13 cellular contexts compared by ENCODE assay signal in the genomic region with DNA sequence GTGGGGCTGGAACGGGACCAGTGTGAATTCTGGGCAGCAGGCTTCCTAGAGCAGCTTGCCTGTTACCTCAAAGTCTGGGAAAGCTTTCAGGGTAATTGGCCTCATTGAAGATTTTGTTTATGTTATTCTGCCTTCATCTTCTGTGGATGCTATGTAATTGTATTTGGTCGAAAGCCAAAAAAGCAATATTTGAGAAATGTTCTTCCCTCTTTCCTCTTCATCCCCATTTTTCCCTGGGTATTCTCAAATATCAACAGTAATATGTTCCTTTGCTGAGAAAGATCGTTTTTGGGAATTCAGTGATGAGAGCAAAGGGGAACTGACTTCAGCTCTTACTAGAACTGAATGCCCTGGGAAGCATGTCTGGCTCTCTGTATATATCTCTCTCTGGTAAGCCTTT. TPM values are rescaled to one million over a fixed set of nuclear protein-coding genes. Genes with fewer than 3 reads are reported as not detected.
DNase-seq lines count a peak whose midpoint lies in the region; ATAC-seq and TF ChIP-seq lines count a peak whose summit lies in the region.
"Had no signal": no experiment of that assay in that cellular context is flagged by ENCODE, and none has a peak within 500 bp of the region (broad histone marks: within the 10 kb centered on the region; RNA-seq: fewer than 3 reads in every experiment).

No MANE protein-coding gene starts in this region.

- no peak for TF ChIP-seq CTCF in H9 (conservative IDR thresholded peaks at IDR 0.05)

- WGBS in H9 (ENCODE audit: extremely low coverage, insufficient read length, low lambda C conversion rate): no CpG with 5 or more reads among the region's 3 CpGs

- no peak overlapping the region for H3K56ac ChIP-seq in H9 (ENCODE audit: insufficient read length, low read depth, low read length)

- no peaks in the 10 kb centered on the region for H3K79me1 ChIP-seq in H9 (ENCODE audit: insufficient read depth, low read depth, low read length, poor library complexity, severe bottlenecking)

- no peak overlapping the region for H4K91ac ChIP-seq in H9 (ENCODE audit: insufficient read length, low read depth, low read length)

- H3K27me3 Mint-ChIP-seq in H9 (ENCODE audit: low read depth): no peaks in the 10 kb centered on the region
- H3K27me3 Mint-ChIP-seq in activated T-helper 17 cell treated with anti-CD3 and anti-CD28 coated beads, Interleukin-2, amount 50 U/mL, for 72 hours: no peaks in the 10 kb centered on the region
- no peaks in the 10 kb centered on the region for H3K27me3 Mint-ChIP-seq in natural killer cell treated with Interleukin-12 subunit alpha and Interleukin-12 subunit beta and Interleukin-15 and Interleukin-18, amount 100 ng/mL, for 72 hours

- H3K14ac ChIP-seq in H9 (ENCODE audit: insufficient read depth, low read length): no peak overlapping the region

- H4K5ac ChIP-seq in H9 (ENCODE audit: insufficient read length, low read depth, low read length): no peak overlapping the region

- no peaks in the 10 kb centered on the region for H3K23me2 ChIP-seq in H9 (ENCODE audit: insufficient read length, low read depth, low read length, poor library complexity, severe bottlenecking)

- H3K9me3 ChIP-seq in H9 (ENCODE audit: control insufficient read depth, low read depth, low read length): no peaks in the 10 kb centered on the region
- H3K9me3 ChIP-seq: left ventricle myocardium inferior, thoracic aorta had no signal

- H3K27ac Mint-ChIP-seq in H9: peak overlapping the region in 2 of 3 experiments; percentile 12 to 81; a peak in 2 of 7 replicates
- H3K27ac Mint-ChIP-seq in activated T-helper 17 cell treated with anti-CD3 and anti-CD28 coated beads, Interleukin-2, amount 50 U/mL, for 72 hours: peak overlapping the region; percentile 28
- H3K27ac Mint-ChIP-seq in natural killer cell treated with Interleukin-12 subunit alpha and Interleukin-12 subunit beta and Interleukin-15 and Interleukin-18, amount 100 ng/mL, for 72 hours: peak overlapping the region; percentile 54 to 83

- no peak overlapping the region for H2BK120ac ChIP-seq in H9 (ENCODE audit: low read depth, low read length, poor library complexity, severe bottlenecking)

- no peak overlapping the region for H4K8ac ChIP-seq in H9 (replicated peaks; ENCODE audit: insufficient read length, low read depth, low read length)

- no peak overlapping the region for H2BK20ac ChIP-seq in H9 (ENCODE audit: low read depth, low read length, poor library complexity, severe bottlenecking)

- no peak overlapping the region for H3K23ac ChIP-seq in H9 (ENCODE audit: insufficient read length, low read depth, low read length)

- ATAC-seq in activated T-helper 17 cell treated with anti-CD3 and anti-CD28 coated beads, Interleukin-2, amount 50 U/mL, for 72 hours (replicated peaks): no peak
- no peak for ATAC-seq in natural killer cell treated with Interleukin-12 subunit alpha and Interleukin-12 subunit beta and Interleukin-15 and Interleukin-18, amount 100 ng/mL, for 72 hours
- no peak for ATAC-seq in GM18498 (IDR thresholded peaks at IDR 0.05; ENCODE audit: unreplicated experiment)

- H3K4me1 ChIP-seq in H9 (ENCODE audit: insufficient read depth, low read length): peaks cover 3% of the 10 kb centered on the region; the same call in 1 of the 2 replicates

- H3K79me2 ChIP-seq in H9 (ENCODE audit: insufficient read depth, low read length): peaks cover 2% of the 10 kb centered on the region; the same call in 1 of the 2 replicates

- H3K9ac ChIP-seq in H9 (ENCODE audit: extremely low read depth, insufficient read length, low read length): no peak overlapping the region

- H3K18ac ChIP-seq in H9 (ENCODE audit: insufficient read length, low read depth, low read length): no peak overlapping the region

- no peak overlapping the region for H2AFZ ChIP-seq in H9 (ENCODE audit: low read length)

- no peak overlapping the region for H3K4me2 ChIP-seq in H9 (ENCODE audit: insufficient read depth, insufficient read length, low read length)

- H2AK5ac ChIP-seq in H9 (ENCODE audit: insufficient read length, low read length): no peak overlapping the region

- H3T11ph ChIP-seq in H9 (ENCODE audit: low read length): no peak overlapping the region

- H4K20me1 ChIP-seq in H9 (ENCODE audit: control insufficient read depth, insufficient read depth, insufficient read length): no peaks in the 10 kb centered on the region

- no peak overlapping the region for H2BK5ac ChIP-seq in H9 (ENCODE audit: insufficient read length, low read length)

- peaks cover 18% of the 10 kb centered on the region in 2 experiments for H3K4me1 Mint-ChIP-seq in H9
- peaks cover 44% of the 10 kb centered on the region for H3K4me1 Mint-ChIP-seq in activated T-helper 17 cell treated with anti-CD3 and anti-CD28 coated beads, Interleukin-2, amount 50 U/mL, for 72 hours
- H3K4me1 Mint-ChIP-seq in natural killer cell treated with Interleukin-12 subunit alpha and Interleukin-12 subunit beta and Interleukin-15 and Interleukin-18, amount 100 ng/mL, for 72 hours (ENCODE audit: low read depth in 2 of 2): peaks cover 34 to 37% of the 10 kb centered on the region in 2 donors

- H3K4me3 Mint-ChIP-seq in H9: no peak overlapping the region
- H3K4me3 Mint-ChIP-seq in activated T-helper 17 cell treated with anti-CD3 and anti-CD28 coated beads, Interleukin-2, amount 50 U/mL, for 72 hours: peak overlapping the region; percentile 25
- H3K4me3 Mint-ChIP-seq in natural killer cell treated with Interleukin-12 subunit alpha and Interleukin-12 subunit beta and Interleukin-15 and Interleukin-18, amount 100 ng/mL, for 72 hours: no peak overlapping the region

- H2BK12ac ChIP-seq in H9 (ENCODE audit: insufficient read length, low read depth, low read length): no peak overlapping the region

- H3K9me3 Mint-ChIP-seq in H9: no peaks in the 10 kb centered on the region
- no peaks in the 10 kb centered on the region for H3K9me3 Mint-ChIP-seq in activated T-helper 17 cell treated with anti-CD3 and anti-CD28 coated beads, Interleukin-2, amount 50 U/mL, for 72 hours
- no peaks in the 10 kb centered on the region for H3K9me3 Mint-ChIP-seq in natural killer cell treated with Interleukin-12 subunit alpha and Interleukin-12 subunit beta and Interleukin-15 and Interleukin-18, amount 100 ng/mL, for 72 hours

- peaks cover 11 to 32% (median 22%) of the 10 kb centered on the region in 3 experiments for H3K36me3 Mint-ChIP-seq in H9 (ENCODE audit: insufficient read depth in 1 of 3, low read depth in 3 of 3)
- H3K36me3 Mint-ChIP-seq in activated T-helper 17 cell treated with anti-CD3 and anti-CD28 coated beads, Interleukin-2, amount 50 U/mL, for 72 hours (ENCODE audit: low read depth): peaks cover 64% of the 10 kb centered on the region
- H3K36me3 Mint-ChIP-seq in natural killer cell treated with Interleukin-12 subunit alpha and Interleukin-12 subunit beta and Interleukin-15 and Interleukin-18, amount 100 ng/mL, for 72 hours: peaks cover 9% of the 10 kb centered on the region

- DNase-seq in DMS 273 (lab: John Stamatoyannopoulos, UW; ENCODE audit: unreplicated experiment): peak; percentile 39
- DNase-seq in DMS 273 treated with DMSO at 0.1 percent for 48 hours (lab: John Stamatoyannopoulos, UW): no peak
- no peak for DNase-seq in H9
- no peak for DNase-seq in natural killer cell treated with Interleukin-12 subunit alpha and Interleukin-12 subunit beta and Interleukin-15 and Interleukin-18, amount 100 ng/mL, for 72 hours (ENCODE audit: low spot score)
- no peak for DNase-seq in NCI-H774 (lab: John Stamatoyannopoulos, UW)
- no peak for DNase-seq in kidney tubule cell (ENCODE audit: low spot score)
- DNase-seq: left ventricle myocardium inferior, NCI-H510A treated with DMSO at 0.1 percent for 48 hours, T1000 had no signal

- H2BK15ac ChIP-seq in H9 (ENCODE audit: low read depth, low read length): no peak overlapping the region

- no peak overlapping the region for H3K4ac ChIP-seq in H9 (ENCODE audit: low read depth, low read length)

- H3K27me3 ChIP-seq in H9 (ENCODE audit: insufficient read depth, low read length): no peaks in the 10 kb centered on the region

- no peak overlapping the region for H3K27ac ChIP-seq in H9 (ENCODE audit: insufficient read length, low read depth, low read length)
- H3K27ac ChIP-seq: 22Rv1, left ventricle myocardium inferior, thoracic aorta had no signal

RNA-seq across cellular contexts. Expression of gene TMEM131L, which starts 13.0 kb away (rescaled TPM):
- total RNA-seq in H9 (2021): 14.6 and 15.9 TPM in 2 replicates
- total RNA-seq in activated T-helper 17 cell treated with anti-CD3 and anti-CD28 coated beads, Interleukin-2, amount 50 U/mL, for 72 hours: 10 to 100 TPM; 19.1 to 30.9 TPM
- 10 to 100 TPM; 35.8 to 42.3 TPM for total RNA-seq in natural killer cell treated with Interleukin-12 subunit alpha and Interleukin-12 subunit beta and Interleukin-15 and Interleukin-18, amount 100 ng/mL, for 72 hours
